Comparison of ENCODE assay signal across 13 cellular contexts in the genomic region with DNA sequence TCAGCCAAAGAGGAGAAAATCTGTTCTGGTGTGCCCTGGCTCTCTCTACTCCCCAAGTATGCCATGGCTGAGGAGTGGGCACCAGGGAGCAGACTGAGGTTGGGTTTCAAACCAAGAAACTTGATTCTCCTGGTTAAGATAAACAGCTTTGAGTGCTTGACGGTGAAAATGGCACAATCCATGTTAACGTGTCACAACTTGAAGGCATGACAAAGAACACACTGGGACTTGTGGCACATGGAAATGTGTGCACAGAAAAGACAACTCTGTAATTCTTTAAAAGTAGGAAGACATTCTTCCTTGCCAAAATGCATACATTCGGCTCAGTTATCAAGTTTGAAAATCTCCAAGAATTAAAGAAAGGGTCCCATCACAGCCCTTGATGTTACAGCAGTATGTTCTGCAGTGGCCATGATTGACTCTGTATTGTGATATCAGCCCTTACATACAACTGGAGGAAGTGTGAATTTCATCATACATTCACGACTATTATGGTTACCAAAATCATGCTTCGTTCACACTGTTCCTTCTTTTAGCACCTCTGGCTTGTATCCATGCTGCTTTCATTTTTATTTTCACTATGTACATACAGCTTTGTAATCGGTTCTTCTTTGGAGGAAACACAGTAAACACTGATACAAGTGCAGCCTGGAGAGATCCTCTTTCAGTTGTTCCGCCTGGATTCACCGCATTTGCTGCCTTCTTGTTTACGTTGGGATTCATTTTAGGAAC. TPM values are rescaled to one million over a fixed set of nuclear protein-coding genes. Genes with fewer than 3 reads are reported as not detected.
DNase-seq lines count a peak whose midpoint lies in the region; ATAC-seq, FAIRE-seq and TF ChIP-seq lines count a peak whose summit lies in the region.
"Had no signal": no experiment of that assay in that cellular context is flagged by ENCODE, and none has a peak within 500 bp of the region (broad histone marks: within the 10 kb centered on the region; RNA-seq: fewer than 3 reads in every experiment).

No MANE protein-coding gene starts in this region.

- H3K4me3 ChIP-seq in OCI-LY3 (ENCODE audit: low read length) (peak overlapping the region; percentile 53), uterus (no peak overlapping the region)

- H3K36me3 ChIP-seq in OCI-LY3 (replicated peaks; ENCODE audit: low read depth, low read length) (no peaks in the 10 kb centered on the region), uterus (no peaks in the 10 kb centered on the region)

- no peak overlapping the region; the same call in 1 of the 2 replicates for H3K27ac ChIP-seq in OCI-LY3 (ENCODE audit: low read length)
- no peak overlapping the region for H3K27ac ChIP-seq in uterus

- peaks cover 9% of the 10 kb centered on the region for H3K4me1 ChIP-seq in OCI-LY3 (ENCODE audit: low read length)
- no peaks in the 10 kb centered on the region for H3K4me1 ChIP-seq in uterus

- TF ChIP-seq CTCF in OCI-LY3 (IDR thresholded peaks at IDR 0.05; ENCODE audit: low read depth, low read length) (no peak), uterus (IDR thresholded peaks at IDR 0.05) (no peak)

- no peak for TF ChIP-seq POLR2A in H54 (IDR thresholded peaks at IDR 0.05; ENCODE audit: low read depth, low read length)
- no peak for TF ChIP-seq POLR2A in uterus (IDR thresholded peaks at IDR 0.05)

- H3K4me2 ChIP-seq in OCI-LY3 (ENCODE audit: low read length): peak overlapping the region; percentile 54

- no peaks in the 10 kb centered on the region for H4K20me1 ChIP-seq in OCI-LY3 (ENCODE audit: insufficient read depth, low read length)

- intact Hi-C loops in uterus (cut with DNase I; ENCODE audit: low total_unique reads): no loop called here

- H3K9me3 ChIP-seq in OCI-LY3 (ENCODE audit: insufficient read depth, low read length): no peaks in the 10 kb centered on the region
- H3K9me3 ChIP-seq in uterus: no peaks in the 10 kb centered on the region

- peaks cover 4% of the 10 kb centered on the region for H3K4me1 Mint-ChIP-seq in memory B cell
- H3K4me1 Mint-ChIP-seq: activated naive CD4-positive, alpha-beta T cell treated with anti-CD3 and anti-CD28 coated beads, Interleukin-2, amount 50 U/mL, for 24 hours had no signal

- H3K79me2 ChIP-seq in OCI-LY3 (ENCODE audit: low read length): no peaks in the 10 kb centered on the region

- DNase-seq in DMS53 treated with DMSO at 0.1 percent for 48 hours (lab: John Stamatoyannopoulos, UW; ENCODE audit: unreplicated experiment): peak; percentile 77
- no peak for DNase-seq in HTR-8/SVneo (ENCODE audit: insufficient read length, low spot score)
- DNase-seq in memory B cell (ENCODE audit: low spot score in 2 of 2): no peak
- no peak for DNase-seq in NCI-H446 treated with DMSO at 0.1 percent for 48 hours (lab: John Stamatoyannopoulos, UW)
- no peak for DNase-seq in H54 (ENCODE audit: insufficient read length, low spot score)
- no peak for DNase-seq in uterus
- DNase-seq: effector CD4-positive, alpha-beta T cell; retina had no signal

- H2AFZ ChIP-seq in OCI-LY3 (ENCODE audit: low read depth, low read length): peak overlapping the region; percentile 73

- FAIRE-seq in HTR-8/SVneo (lab: Jason Lieb, UNC) (peak; percentile 60), H54 (lab: Jason Lieb, UNC) (no peak)
- FAIRE-seq: D721Med had no signal

- H3K9me3 Mint-ChIP-seq in memory B cell: no peaks in the 10 kb centered on the region
- H3K9me3 Mint-ChIP-seq: activated naive CD4-positive, alpha-beta T cell treated with anti-CD3 and anti-CD28 coated beads, Interleukin-2, amount 50 U/mL, for 24 hours had no signal

- ATAC-seq in memory B cell (ENCODE audit: low read depth) (peak; percentile 58), GM18873 (IDR thresholded peaks at IDR 0.05; ENCODE audit: low FRiP score, unreplicated experiment) (no peak)
- ATAC-seq: HCT116 had no signal

- no peaks in the 10 kb centered on the region for H3K36me3 Mint-ChIP-seq in memory B cell
- H3K36me3 Mint-ChIP-seq: activated naive CD4-positive, alpha-beta T cell treated with anti-CD3 and anti-CD28 coated beads, Interleukin-2, amount 50 U/mL, for 24 hours had no signal

- no peak overlapping the region for H3K27ac Mint-ChIP-seq in memory B cell
- H3K27ac Mint-ChIP-seq: activated naive CD4-positive, alpha-beta T cell treated with anti-CD3 and anti-CD28 coated beads, Interleukin-2, amount 50 U/mL, for 24 hours had no signal

- H3K4me3 Mint-ChIP-seq in memory B cell: no peak overlapping the region
- H3K4me3 Mint-ChIP-seq: activated naive CD4-positive, alpha-beta T cell treated with anti-CD3 and anti-CD28 coated beads, Interleukin-2, amount 50 U/mL, for 24 hours had no signal

- peaks cover 2% of the 10 kb centered on the region for H3K27me3 Mint-ChIP-seq in memory B cell
- H3K27me3 Mint-ChIP-seq: activated naive CD4-positive, alpha-beta T cell treated with anti-CD3 and anti-CD28 coated beads, Interleukin-2, amount 50 U/mL, for 24 hours had no signal

- no peaks in the 10 kb centered on the region for H3K27me3 ChIP-seq in OCI-LY3 (ENCODE audit: low read depth, low read length)
- no peaks in the 10 kb centered on the region for H3K27me3 ChIP-seq in uterus

- H3K9ac ChIP-seq in OCI-LY3 (ENCODE audit: low read length): no peak overlapping the region

RNA-seq across cellular contexts. Expression of a gene that starts 15.6 kb away (rescaled TPM):
- 1,000 to 10,000 TPM in 1 of 4 donors, 100 to 1,000 TPM in 3; 171 to 1,273 (median 578) TPM for total RNA-seq in uterus

RNA-seq across cellular contexts. Expression of a gene that starts 48.5 kb away (rescaled TPM):
- 100 to 1,000 TPM in 1 of 4 donors, 10 to 100 TPM in 3; 31.8 to 115 (median 43.7) TPM for total RNA-seq in uterus

RNA-seq across cellular contexts. Expression of a gene that starts 49.4 kb away (rescaled TPM):
- total RNA-seq in uterus: 100 to 1,000 TPM in 1 of 4 donors, 10 to 100 TPM in 3; 43.6 to 128 (median 58.6) TPM
